14 cellular contexts compared by ENCODE assay signal in the genomic region with DNA sequence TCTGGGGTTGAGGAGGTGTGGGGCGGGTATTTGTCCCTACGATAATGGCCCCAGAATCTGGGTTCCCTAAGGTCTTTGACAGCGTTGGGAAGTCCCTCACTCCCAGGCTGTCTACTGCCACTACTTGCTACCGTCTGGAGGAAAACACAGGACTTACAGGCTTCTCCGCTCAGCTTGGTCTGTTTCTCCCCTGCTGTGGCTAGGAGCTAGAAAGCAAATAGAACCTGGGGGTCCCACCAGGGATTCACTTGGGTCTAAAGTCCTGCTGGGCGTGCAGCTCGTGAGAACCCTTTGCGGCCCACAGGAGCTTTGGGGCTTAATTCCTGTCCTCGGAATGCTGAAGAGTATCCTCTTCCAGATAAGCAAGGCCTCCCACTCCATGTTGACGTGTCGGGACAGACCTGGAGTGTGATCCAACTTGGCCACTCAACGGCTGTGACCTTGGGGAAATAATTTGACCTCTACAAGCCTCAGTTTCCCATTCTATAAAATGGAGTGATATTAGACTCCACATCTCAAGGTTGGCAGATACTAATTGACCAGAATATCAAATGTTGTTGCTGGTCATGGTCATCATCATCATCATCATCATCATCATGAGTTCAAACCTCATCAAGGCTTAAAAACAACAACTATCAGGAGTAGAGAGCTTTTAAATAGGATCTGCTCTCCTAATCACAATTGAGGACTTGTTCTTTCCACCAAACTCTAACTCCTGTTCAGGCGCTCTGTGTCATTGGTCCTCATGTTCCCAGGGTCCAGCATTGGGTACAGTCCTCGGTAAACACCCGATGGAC. TPM values are rescaled to one million over a fixed set of nuclear protein-coding genes. Genes with fewer than 3 reads are reported as not detected.
A peak's percentile ranks its signal among the peaks of the same experiment; 100 is the strongest.
DNase-seq lines count a peak whose midpoint lies in the region; ATAC-seq and TF ChIP-seq lines count a peak whose summit lies in the region.
"Had no signal": no experiment of that assay in that cellular context is flagged by ENCODE, and none has a peak within 500 bp of the region (broad histone marks: within the 10 kb centered on the region; RNA-seq: fewer than 3 reads in every experiment).

No MANE protein-coding gene starts in this region.

- H3K27ac Mint-ChIP-seq in CD14-positive monocyte (peak overlapping the region in 6 of 7 donors; percentile 0 to 82 (median 72)), WTC11 (no peak overlapping the region)
- H3K27ac Mint-ChIP-seq: activated naive CD4-positive, alpha-beta T cell treated with anti-CD3 and anti-CD28 coated beads for 36 hours had no signal

- peaks cover 0 to 2% (median 0%) of the 10 kb centered on the region in 7 donors for H3K9me3 Mint-ChIP-seq in CD14-positive monocyte
- no peaks in the 10 kb centered on the region for H3K9me3 Mint-ChIP-seq in WTC11
- H3K9me3 Mint-ChIP-seq in activated T-cell treated with anti-CD3 and anti-CD28 coated beads, Interleukin-2, amount 50 U/mL, for 4 hours, result no peaks in the 10 kb centered on the region
- H3K9me3 Mint-ChIP-seq: activated naive CD4-positive, alpha-beta T cell treated with anti-CD3 and anti-CD28 coated beads for 36 hours had no signal

- H3K4me1 ChIP-seq in iPS-18a (ENCODE audit: control insufficient read depth, low read depth, low read length), result no peaks in the 10 kb centered on the region
- H3K4me1 ChIP-seq in psoas muscle, result peaks cover 5% of the 10 kb centered on the region
- H3K4me1 ChIP-seq in spleen, result peaks cover 0 to 33% (median 10%) of the 10 kb centered on the region in 6 donors

- DNase-seq in CD14-positive monocyte (ENCODE audit: low spot score), result no peak
- DNase-seq in WTC11 (ENCODE audit: low spot score), result no peak
- no peak for DNase-seq in psoas muscle
- no peak for DNase-seq in hypothalamus (lab: John Stamatoyannopoulos, UW)
- DNase-seq in GM13976 (ENCODE audit: low spot score), result no peak
- DNase-seq in spleen, result no peak
- no peak for DNase-seq in activated T-cell treated with anti-CD3 and anti-CD28 coated beads, Interleukin-2, amount 50 U/mL, for 4 hours
- DNase-seq: activated naive CD4-positive, alpha-beta T cell treated with anti-CD3 and anti-CD28 coated beads for 36 hours; MG63 had no signal

- H3K9ac ChIP-seq in iPS-18a (ENCODE audit: low read length), result no peak overlapping the region

- no peak overlapping the region for H3K4me3 Mint-ChIP-seq in CD14-positive monocyte
- H3K4me3 Mint-ChIP-seq in WTC11, result peak overlapping the region; percentile 78
- no peak overlapping the region for H3K4me3 Mint-ChIP-seq in activated T-cell treated with anti-CD3 and anti-CD28 coated beads, Interleukin-2, amount 50 U/mL, for 4 hours
- H3K4me3 Mint-ChIP-seq: activated naive CD4-positive, alpha-beta T cell treated with anti-CD3 and anti-CD28 coated beads for 36 hours had no signal

- H3K27me3 Mint-ChIP-seq in CD14-positive monocyte (ENCODE audit: low read depth in 3 of 3), result peaks cover 0 to 4% (median 0%) of the 10 kb centered on the region in 3 donors
- H3K27me3 Mint-ChIP-seq in WTC11 (ENCODE audit: low read depth), result no peaks in the 10 kb centered on the region
- no peaks in the 10 kb centered on the region for H3K27me3 Mint-ChIP-seq in activated T-cell treated with anti-CD3 and anti-CD28 coated beads, Interleukin-2, amount 50 U/mL, for 4 hours (ENCODE audit: low read depth)

- intact Hi-C loops in CD14-positive monocyte (cut with micrococcal nuclease), result no loop called here
- intact Hi-C loops in psoas muscle (cut with DNase I), result loop anchor here (2.0 to 10.0 kb wide), 4 partner anchors 82 to 469 kb away; partner anchors contain the start of gene MADD (in 2 of the 2)
- intact Hi-C loops in spleen (cut with DNase I; ENCODE audit: low total_unique reads), result no loop called here

- CTCF ChIA-PET in WTC11 (lab: Charles Lee), result interaction anchor here (0.5 to 2.6 kb wide), 17 partner anchors 18 to 1145 kb away, joined by 3 to 67 read pairs (median 6); partner anchors contain the start of genes MADD and NR1H3

- H3K4me3 ChIP-seq in iPS-18a (ENCODE audit: low read length), result peak overlapping the region; percentile 46
- peak overlapping the region; percentile 74 for H3K4me3 ChIP-seq in psoas muscle
- H3K4me3 ChIP-seq in spleen, result no peak overlapping the region

- TF ChIP-seq CTCF in CD14-positive monocyte (IDR thresholded peaks at IDR 0.05) (no peak), WTC11 (IDR thresholded peaks at IDR 0.05) (no peak), psoas muscle (IDR thresholded peaks at IDR 0.05) (no peak), GM13976 (IDR thresholded peaks at IDR 0.05; ENCODE audit: borderline replicate concordance, control extremely low read depth, extremely low read depth, insufficient read depth, missing control alignments) (no peak), spleen (IDR thresholded peaks at IDR 0.05 in 8 of 11, conservative IDR thresholded peaks at IDR 0.05 in 3 of 11) (no peak)

- H3K36me3 Mint-ChIP-seq in CD14-positive monocyte (peaks cover 12 to 13% of the 10 kb centered on the region in 2 donors), WTC11 (no peaks in the 10 kb centered on the region)
- H3K36me3 Mint-ChIP-seq in activated T-cell treated with anti-CD3 and anti-CD28 coated beads, Interleukin-2, amount 50 U/mL, for 4 hours (ENCODE audit: insufficient read depth), result no peaks in the 10 kb centered on the region

- H3K36me3 ChIP-seq in iPS-18a (ENCODE audit: control insufficient read depth, low read depth, low read length) (no peaks in the 10 kb centered on the region), psoas muscle (ENCODE audit: insufficient read depth in 1 of 2, low read depth in 1 of 2) (no peaks in the 10 kb centered on the region), spleen (peaks cover 0 to 66% (median 14%) of the 10 kb centered on the region in 6 donors)
- H3K36me3 ChIP-seq: MG63, ovary, tibial artery had no signal

- no peak for ATAC-seq in WTC11
- peak in 2 of 4 donors; percentile 5 to 21 for ATAC-seq in psoas muscle
- ATAC-seq in activated T-cell treated with anti-CD3 and anti-CD28 coated beads, Interleukin-2, amount 50 U/mL, for 4 hours, result no peak

- POLR2A ChIA-PET in WTC11 (lab: Charles Lee), result interaction anchor here (1.2 kb wide), 1 partner anchor 95 kb away, joined by 5 read pairs; no protein-coding TSS in a partner anchor

- in situ Hi-C loops in GM13976 (cut with MboI; ENCODE audit: low sequenced_read_pairs, unreplicated experiment), result no loop called here

- TF ChIP-seq POLR2A in spleen (IDR thresholded peaks at IDR 0.05), result no peak

- peaks cover 5% of the 10 kb centered on the region for H3K4me1 Mint-ChIP-seq in CD14-positive monocyte
- peaks cover 13% of the 10 kb centered on the region for H3K4me1 Mint-ChIP-seq in WTC11
- H3K4me1 Mint-ChIP-seq in activated T-cell treated with anti-CD3 and anti-CD28 coated beads, Interleukin-2, amount 50 U/mL, for 4 hours (ENCODE audit: low read depth), result peaks cover under 1% of the 10 kb centered on the region

- H3K9me3 ChIP-seq in iPS-18a (ENCODE audit: control insufficient read depth, low read depth, low read length) (no peaks in the 10 kb centered on the region), psoas muscle (no peaks in the 10 kb centered on the region), spleen (no peaks in the 10 kb centered on the region)
- H3K9me3 ChIP-seq: MG63, ovary, tibial artery had no signal

- WGBS in psoas muscle, 3 donors, result 76 to 86% (median 85%) methylated on average over 15 of the region's 15 CpGs
- WGBS in spleen, 5 donors, result 83 to 93% (median 90%) methylated on average over 15 of the region's 15 CpGs

- H3K27ac ChIP-seq in iPS-18a (ENCODE audit: low read length), result no peak overlapping the region
- H3K27ac ChIP-seq in psoas muscle, result peak overlapping the region; percentile 90
- H3K27ac ChIP-seq in spleen, result no peak overlapping the region
- H3K27ac ChIP-seq: HL-60, SK-N-MC had no signal

- H3K27me3 ChIP-seq in iPS-18a (ENCODE audit: control insufficient read depth, insufficient read depth, low read length) (no peaks in the 10 kb centered on the region), psoas muscle (ENCODE audit: insufficient read depth in 3 of 3, low read length in 2 of 3) (no peaks in the 10 kb centered on the region), spleen (replicated peaks in 1 of 7) (no peaks in the 10 kb centered on the region)
- H3K27me3 ChIP-seq: MG63, ovary, tibial artery had no signal

TF ChIP-seq in WTC11, 78 proteins besides CTCF, POLR2A, EP300 and RAD21:
- TF ChIP-seq E2F5 (CRISPR knock-in tag; IDR thresholded peaks at IDR 0.05) (no peak), ZNF263 (CRISPR knock-in tag; IDR thresholded peaks at IDR 0.05; ENCODE audit: low read depth) (no peak), ELF4 (CRISPR knock-in tag; IDR thresholded peaks at IDR 0.05; ENCODE audit: low read depth) (no peak), SMAD3 (CRISPR knock-in tag; IDR thresholded peaks at IDR 0.05; ENCODE audit: borderline replicate concordance) (no peak)

RNA-seq across cellular contexts. Expression of gene MYBPC3, which starts 1.7 kb away (rescaled TPM):
- polyA plus RNA-seq in CD14-positive monocyte, result under 1 TPM in 1 of 2 donors, not detected in 1; 0.03 TPM
- 0.07 TPM in 2 of 3 replicates, not detected in the other for total RNA-seq in WTC11 (2021)
- total RNA-seq in psoas muscle, result 1 to 10 TPM in 1 of 4 donors, under 1 TPM in 3; 0.44 to 1.3 (median 0.69) TPM
- polyA plus RNA-seq in psoas muscle, result under 1 TPM; 0.01 to 0.13 (median 0.07) TPM
- total RNA-seq in spleen, result 1 to 10 TPM in 5 of 7 donors, under 1 TPM in 2; 0.91 to 4.7 (median 1.5) TPM
- 1 to 10 TPM in 2 of 3 donors, under 1 TPM in 1; 0.49 to 2.2 (median 1.4) TPM for polyA plus RNA-seq in spleen
- not detected for total RNA-seq in activated T-cell treated with anti-CD3 and anti-CD28 coated beads, Interleukin-2, amount 50 U/mL, for 4 hours
- total RNA-seq: activated naive CD4-positive, alpha-beta T cell treated with anti-CD3 and anti-CD28 coated beads for 36 hours had no signal

RNA-seq across cellular contexts. Expression of gene SPI1, which starts 24.2 kb away (rescaled TPM):
- polyA plus RNA-seq in CD14-positive monocyte (100 to 1,000 TPM; 156 to 223 TPM), psoas muscle (1 to 10 TPM; 1.6 to 3.5 (median 3.1) TPM), spleen (100 to 1,000 TPM in 1 of 3 donors, 10 to 100 TPM in 2; 84.2 to 128 (median 91.8) TPM)
- total RNA-seq in WTC11 (2021) (0.21 to 0.59 TPM (median 0.39 TPM) in 3 replicates), psoas muscle (1 to 10 TPM; 3.6 to 8.3 (median 5.6) TPM), spleen (100 to 1,000 TPM in 6 of 7 donors, 10 to 100 TPM in 1; 95.7 to 366 (median 198) TPM)
- 1 to 10 TPM in 2 of 3 donors, under 1 TPM in 1; 0.74 to 2.3 (median 1.1) TPM for total RNA-seq in activated T-cell treated with anti-CD3 and anti-CD28 coated beads, Interleukin-2, amount 50 U/mL, for 4 hours
- total RNA-seq: activated naive CD4-positive, alpha-beta T cell treated with anti-CD3 and anti-CD28 coated beads for 36 hours had no signal

RNA-seq across cellular contexts. Expression of gene SLC39A13, which starts 54.2 kb away (rescaled TPM):
- 1 to 10 TPM; 4.8 to 5.9 TPM for polyA plus RNA-seq in CD14-positive monocyte
- 32.8 to 38.2 TPM (median 35.1 TPM) in 3 replicates for total RNA-seq in WTC11 (2021)
- total RNA-seq in psoas muscle, result 10 to 100 TPM; 14.7 to 26.9 (median 19.9) TPM
- polyA plus RNA-seq in psoas muscle, result 10 to 100 TPM; 27.0 to 35.3 (median 29.1) TPM
- 10 to 100 TPM; 26.3 to 48.4 (median 43.2) TPM for total RNA-seq in spleen
- polyA plus RNA-seq in spleen, result 10 to 100 TPM; 21.7 to 40.2 (median 26.0) TPM
- 10 to 100 TPM; 18.7 to 20.8 (median 19.5) TPM for total RNA-seq in activated T-cell treated with anti-CD3 and anti-CD28 coated beads, Interleukin-2, amount 50 U/mL, for 4 hours

Comparison
In these comparisons a context has a peak if more than half of its experiments do, and no peak if none do; other contexts are left out.
1. H3K4me3 ChIP-seq: peak in iPS-18a (single experiment) and psoas muscle (single experiment); none in spleen (0 of 8).
2. RNA of gene SPI1, which starts 24.2 kb away (total RNA-seq): 95.7 to 366 TPM in spleen; 3.6 to 8.3 TPM in psoas muscle, 0.74 to 2.3 TPM in activated T-cell treated with anti-CD3 and anti-CD28 coated beads, Interleukin-2, amount 50 U/mL, for 4 hours and 0.21 to 0.59 TPM in WTC11; every median in the first group is over 10 times any median in the second.
3. intact Hi-C loops: an anchor here in psoas muscle (2.0 to 10.0 kb wide); none called in CD14-positive monocyte and spleen.